8 cellular contexts compared by ENCODE assay signal in genomic region chr4:6720202-6720699, GRCh38. TPM values are rescaled to one million over a fixed set of nuclear protein-coding genes. Genes with fewer than 3 reads are reported as not detected.
A peak's percentile ranks its signal among the peaks of the same experiment; 100 is the strongest.
DNase-seq lines count a peak whose midpoint lies in the region; ATAC-seq and TF ChIP-seq lines count a peak whose summit lies in the region.

No MANE protein-coding gene starts in this region.

- H3K27ac ChIP-seq in RWPE1 (peak overlapping the region; percentile 36), neuronal stem cell (replicated peaks; ENCODE audit: low read length) (no peak overlapping the region), substantia nigra (ENCODE audit: low read depth, low read length, poor library complexity, severe bottlenecking) (peak overlapping the region; percentile 85)

- peak overlapping the region; percentile 47 for H3K9ac ChIP-seq in neuronal stem cell (ENCODE audit: low read depth, low read length, poor library complexity)

- ATAC-seq in HG03280 (IDR thresholded peaks at IDR 0.05; ENCODE audit: unreplicated experiment) = no peak

- POLR2A ChIA-PET in RWPE1 (lab: Yijun Ruan, JAX; ENCODE audit: low non-redundant PET) = interaction anchor here (0.7 kb wide), 1 partner anchor 51 kb away, joined by 5 read pairs; no protein-coding TSS in a partner anchor

- H3K4me1 ChIP-seq in neuronal stem cell (ENCODE audit: control insufficient read depth in 2 of 2, insufficient read depth in 1 of 2, low read depth in 1 of 2, low read length in 2 of 2) = peaks cover 2 to 20% of the 10 kb centered on the region in 2 donors

- H3K4ac ChIP-seq in neuronal stem cell (ENCODE audit: low read length) = no peak overlapping the region

- H2BK12ac ChIP-seq in neuronal stem cell (ENCODE audit: low read length) = no peak overlapping the region

- peaks cover 7% of the 10 kb centered on the region for H3K79me1 ChIP-seq in neuronal stem cell (ENCODE audit: low read depth, low read length)

- peak overlapping the region; percentile 0 for H4K8ac ChIP-seq in neuronal stem cell (ENCODE audit: low read depth, low read length)

- no peaks in the 10 kb centered on the region for H3K9me3 ChIP-seq in neuronal stem cell (replicated peaks in 1 of 2; ENCODE audit: control insufficient read depth in 2 of 2, insufficient read depth in 1 of 2, low read depth in 1 of 2, low read length in 2 of 2)

- no peak overlapping the region for H3K4me2 ChIP-seq in neuronal stem cell (ENCODE audit: insufficient read depth, low read length, poor library complexity, severe bottlenecking)

- peak; percentile 44 for DNase-seq in DMS114 treated with DMSO at 0.1 percent for 48 hours (lab: John Stamatoyannopoulos, UW; ENCODE audit: unreplicated experiment)
- peak; percentile 50 for DNase-seq in KG1 (lab: John Stamatoyannopoulos, UW)
- DNase-seq in RWPE1 (ENCODE audit: low spot score) = peak; percentile 83
- peak; percentile 77 for DNase-seq in activated T-helper 9 cell treated with anti-CD3 and anti-CD28 coated beads, Interleukin-2, amount 50 U/mL, for 16 hours (ENCODE audit: low read depth)
- peak; percentile 75 for DNase-seq in fibroblast of pulmonary artery (ENCODE audit: low read depth)
- peak; percentile 84 for DNase-seq in neuronal stem cell (ENCODE audit: low spot score)
- DNase-seq in substantia nigra (lab: John Stamatoyannopoulos, UW) = peak in 46 of 49 donors; percentile 36 to 92 (median 76)

- H3K14ac ChIP-seq in neuronal stem cell (ENCODE audit: low read length) = peak overlapping the region; percentile 76

- TF ChIP-seq CTCF in RWPE1 (conservative IDR thresholded peaks at IDR 0.05; ENCODE audit: low read depth) (peak; percentile 90), fibroblast of pulmonary artery (IDR thresholded peaks at IDR 0.05; ENCODE audit: low read length, missing control alignments) (peak; percentile 94)

- H2AFZ ChIP-seq in neuronal stem cell (ENCODE audit: low read length) = peak overlapping the region; percentile 70

- H3K18ac ChIP-seq in neuronal stem cell (ENCODE audit: low read length) = peak overlapping the region; percentile 68

- H2BK120ac ChIP-seq in neuronal stem cell (ENCODE audit: low read depth, low read length) = no peak overlapping the region

- no peak overlapping the region for H3K23ac ChIP-seq in neuronal stem cell (ENCODE audit: low read depth, low read length, poor library complexity)

- H3K4me3 ChIP-seq in fibroblast of pulmonary artery (replicated peaks; ENCODE audit: low read depth, low read length) (no peak overlapping the region), neuronal stem cell (ENCODE audit: low read length in 2 of 2) (no peak overlapping the region)

- no CpG with 5 or more reads among the region's 14 CpGs for WGBS in neuronal stem cell (ENCODE audit: extremely low coverage in 2 of 2, insufficient read length in 2 of 2, insufficient replicate concordance in 1 of 2), 2 donors

- no peak overlapping the region for H2BK5ac ChIP-seq in neuronal stem cell (ENCODE audit: low read length)

- no peak overlapping the region for H2AK5ac ChIP-seq in neuronal stem cell (ENCODE audit: low read depth, low read length)

- H3K27me3 ChIP-seq in neuronal stem cell (ENCODE audit: control insufficient read depth in 3 of 3, insufficient read depth in 3 of 3, low read depth in 1 of 3, low read length in 3 of 3) = no peaks in the 10 kb centered on the region

- H3K36me3 ChIP-seq in neuronal stem cell (replicated peaks in 1 of 2; ENCODE audit: control insufficient read depth in 2 of 2, insufficient read depth in 2 of 2, low read length in 2 of 2) = peaks cover 0 to 6% of the 10 kb centered on the region in 2 donors

- CTCF ChIA-PET in RWPE1 (lab: Yijun Ruan, JAX) = interaction anchor here (0.6 to 1.8 kb wide), 11 partner anchors 9 to 245 kb away, joined by 3 to 20 read pairs (median 3); no protein-coding TSS in a partner anchor

- H2BK15ac ChIP-seq in neuronal stem cell (ENCODE audit: low read length) = no peak overlapping the region

- no peak overlapping the region for H4K91ac ChIP-seq in neuronal stem cell (ENCODE audit: low read depth, low read length, poor library complexity)

RNA-seq across cellular contexts. Expression of gene BLOC1S4, which starts 4.3 kb away (rescaled TPM):
- polyA plus RNA-seq in neuronal stem cell (2013, experiment 1 of 2) = 13.1 TPM
- polyA plus RNA-seq in neuronal stem cell (2013, experiment 2 of 2) = 12.4 TPM

RNA-seq across cellular contexts. Expression of gene MRFAP1L1, which starts 10.6 kb away (rescaled TPM):
- polyA plus RNA-seq in neuronal stem cell (2013, experiment 1 of 2) = 58.3 TPM
- polyA plus RNA-seq in neuronal stem cell (2013, experiment 2 of 2) = 58.9 TPM

RNA-seq across cellular contexts. Expression of gene S100P, which starts 26.6 kb away (rescaled TPM):
- polyA plus RNA-seq in neuronal stem cell (2013, experiment 1 of 2) = 0.32 TPM
- polyA plus RNA-seq in neuronal stem cell (2013, experiment 2 of 2) = not detected
